ENCODE assay signal across 27 cellular contexts in the genomic region with DNA sequence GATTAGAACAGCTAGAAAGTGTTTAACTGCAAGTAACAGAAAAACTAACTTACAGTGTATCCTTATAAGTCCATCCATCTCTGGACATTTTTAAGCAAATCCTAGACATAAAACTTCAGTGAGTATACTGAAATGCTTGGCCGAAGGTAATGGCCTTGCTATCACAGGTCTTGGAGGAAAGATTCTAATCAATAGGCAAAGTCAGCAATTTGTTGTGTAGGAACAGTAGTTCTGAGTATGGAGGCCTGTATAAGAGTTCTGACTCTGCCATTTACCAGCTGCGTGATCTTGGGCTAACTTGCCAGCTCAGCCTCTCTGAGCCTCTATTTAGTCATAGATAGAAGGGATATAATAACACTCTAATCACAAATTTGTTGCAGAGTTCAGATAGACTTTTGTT.
"Had no signal": no experiment of that assay in that cellular context is flagged by ENCODE, and none has a peak within 500 bp of the region (broad histone marks: within the 10 kb centered on the region; RNA-seq: fewer than 3 reads in every experiment).

No MANE protein-coding gene starts in this region.

- FAIRE-seq: urothelium cell line had no signal

- H3K4me3 ChIP-seq: stomach, suprapubic skin, testis, thoracic aorta, thyroid gland, tibial artery, tibial nerve, transverse colon, upper lobe of left lung, upper lobe of right lung, uterus, vagina had no signal

- H3K27me3 ChIP-seq: suprapubic skin, testis, thyroid gland, tibial artery, tibial nerve, transverse colon, upper lobe of left lung, upper lobe of right lung, uterus, vagina had no signal

- H3K36me3 ChIP-seq: stomach, suprapubic skin, thoracic aorta, thyroid gland, tibial artery, tibial nerve, transverse colon, upper lobe of left lung, upper lobe of right lung, uterus, vagina had no signal

- H3K9me3 ChIP-seq: stomach, suprapubic skin, testis, thoracic aorta, thyroid gland, tibial artery, tibial nerve, transverse colon, upper lobe of left lung, upper lobe of right lung, uterus, vagina had no signal

- H3K27ac ChIP-seq: stomach, suprapubic skin, testis, thoracic aorta, thyroid gland, tibial artery, tibial nerve, transverse colon, upper lobe of left lung, upper lobe of right lung, uterus, vagina had no signal

- DNase-seq: stimulated activated CD4-positive, alpha-beta T cell treated with anti-CD3 and anti-CD28 coated beads, Interleukin-2, amount 100 ng/mL, for 48 hours; stimulated activated CD4-positive, alpha-beta T cell treated with anti-CD3 and anti-CD28 coated beads, Interleukin-4, amount 100 ng/mL, for 1 hour; stimulated activated CD4-positive, alpha-beta T cell treated with anti-CD3 and anti-CD28 coated beads, Interleukin-4, amount 100 ng/mL, for 24 hours; stimulated activated CD4-positive, alpha-beta T cell treated with anti-CD3 and anti-CD28 coated beads, Interleukin-4, amount 100 ng/mL, for 4 hours; stimulated activated CD8-positive, alpha-beta memory T cell treated with anti-CD3 and anti-CD28 coated beads, Interleukin-4, amount 100 ng/mL, for 48 hours; stimulated activated naive B cell treated with anti-CD40 and anti-IgM and Interleukin-4, amounts not matched to agents 10 μg/mL and 1 μg/mL and 100 μg/mL, for 72 hours; stimulated activated naive CD4-positive, alpha-beta T cell; stimulated activated naive CD4-positive, alpha-beta T cell treated with Interleukin-2 at 50 U/mL for 16 hours; stimulated activated naive CD8-positive, alpha-beta T cell treated with anti-CD3 and anti-CD28 coated beads, Interleukin-15, amount 100 ng/mL, for 72 hours; stimulated activated naive CD8-positive, alpha-beta T cell treated with anti-CD3 and anti-CD28 coated beads, Interleukin-15, Interleukin-2, amounts not matched to agents 100 U/mL and 50 U/mL, for 24 hours; stomach; substantia nigra; testis; thyroid gland; tibial artery; transverse colon; trophoblast cell; upper lobe of left lung; upper lobe of right lung; uterus had no signal

- H3K4me1 ChIP-seq: stomach, suprapubic skin, testis, thyroid gland, tibial artery, tibial nerve, transverse colon, upper lobe of left lung, upper lobe of right lung, uterus, vagina had no signal

- ATAC-seq: stimulated activated effector memory CD8-positive, alpha-beta T cell treated with anti-CD3 and anti-CD28 coated beads, Interleukin-12 subunit alpha, Interleukin-12 subunit beta, amount 100 ng/mL, for 72 hours; stimulated activated memory B cell treated with anti-CD40 and anti-IgM and Interleukin-4, amounts not matched to agents 10 μg/mL and 1 μg/mL and 100 μg/mL, for 72 hours; stimulated activated naive B cell treated with anti-CD40 and anti-IgM and Interleukin-4, amounts not matched to agents 10 μg/mL and 1 μg/mL and 100 μg/mL, for 72 hours; stimulated activated naive CD8-positive, alpha-beta T cell treated with anti-CD3 and anti-CD28 coated beads, Interleukin-15, amount 100 ng/mL, for 72 hours; stimulated activated naive CD8-positive, alpha-beta T cell treated with anti-CD3 and anti-CD28 coated beads, Interleukin-15, Interleukin-2, amounts not matched to agents 100 U/mL and 50 U/mL, for 24 hours; upper lobe of right lung had no signal
